ENCODE assay signal across 1 cellular context in the genomic region with DNA sequence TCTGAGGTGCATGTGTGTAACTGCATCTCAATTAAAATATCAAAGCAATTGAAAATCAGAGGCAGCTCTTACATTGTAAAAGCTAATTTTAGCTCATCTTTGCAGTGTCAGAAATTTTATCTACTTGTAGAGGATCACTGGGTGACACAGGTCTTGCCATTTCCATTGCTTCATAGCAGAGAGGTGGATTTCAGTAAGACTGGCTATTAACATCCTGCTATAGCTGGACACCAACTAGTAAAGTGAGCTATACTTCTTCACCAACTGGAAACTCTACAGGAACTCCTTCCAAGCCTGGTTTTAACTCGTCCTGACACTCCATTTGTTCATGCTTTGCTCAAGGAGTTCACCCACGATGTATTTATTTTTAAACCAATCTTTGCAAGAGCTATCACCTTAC.
TF ChIP-seq lines count a peak whose summit lies in the region.

No MANE protein-coding gene starts in this region.

TF ChIP-seq in WTC11, 78 proteins besides CTCF, POLR2A, EP300 and RAD21 (continued from another document):
- TF ChIP-seq, protein P1, sequence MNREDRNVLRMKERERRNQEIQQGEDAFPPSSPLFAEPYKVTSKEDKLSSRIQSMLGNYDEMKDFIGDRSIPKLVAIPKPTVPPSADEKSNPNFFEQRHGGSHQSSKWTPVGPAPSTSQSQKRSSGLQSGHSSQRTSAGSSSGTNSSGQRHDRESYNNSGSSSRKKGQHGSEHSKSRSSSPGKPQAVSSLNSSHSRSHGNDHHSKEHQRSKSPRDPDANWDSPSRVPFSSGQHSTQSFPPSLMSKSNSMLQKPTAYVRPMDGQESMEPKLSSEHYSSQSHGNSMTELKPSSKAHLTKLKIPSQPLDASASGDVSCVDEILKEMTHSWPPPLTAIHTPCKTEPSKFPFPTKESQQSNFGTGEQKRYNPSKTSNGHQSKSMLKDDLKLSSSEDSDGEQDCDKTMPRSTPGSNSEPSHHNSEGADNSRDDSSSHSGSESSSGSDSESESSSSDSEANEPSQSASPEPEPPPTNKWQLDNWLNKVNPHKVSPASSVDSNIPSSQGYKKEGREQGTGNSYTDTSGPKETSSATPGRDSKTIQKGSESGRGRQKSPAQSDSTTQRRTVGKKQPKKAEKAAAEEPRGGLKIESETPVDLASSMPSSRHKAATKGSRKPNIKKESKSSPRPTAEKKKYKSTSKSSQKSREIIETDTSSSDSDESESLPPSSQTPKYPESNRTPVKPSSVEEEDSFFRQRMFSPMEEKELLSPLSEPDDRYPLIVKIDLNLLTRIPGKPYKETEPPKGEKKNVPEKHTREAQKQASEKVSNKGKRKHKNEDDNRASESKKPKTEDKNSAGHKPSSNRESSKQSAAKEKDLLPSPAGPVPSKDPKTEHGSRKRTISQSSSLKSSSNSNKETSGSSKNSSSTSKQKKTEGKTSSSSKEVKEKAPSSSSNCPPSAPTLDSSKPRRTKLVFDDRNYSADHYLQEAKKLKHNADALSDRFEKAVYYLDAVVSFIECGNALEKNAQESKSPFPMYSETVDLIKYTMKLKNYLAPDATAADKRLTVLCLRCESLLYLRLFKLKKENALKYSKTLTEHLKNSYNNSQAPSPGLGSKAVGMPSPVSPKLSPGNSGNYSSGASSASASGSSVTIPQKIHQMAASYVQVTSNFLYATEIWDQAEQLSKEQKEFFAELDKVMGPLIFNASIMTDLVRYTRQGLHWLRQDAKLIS (CRISPR knock-in tag; IDR thresholded peaks at IDR 0.05; ENCODE audit: borderline replicate concordance): no peak
- TF ChIP-seq ZNF317 (CRISPR knock-in tag; IDR thresholded peaks at IDR 0.05; ENCODE audit: borderline replicate concordance, low read depth): no peak
- no peak for TF ChIP-seq MYBL2 (CRISPR knock-in tag; IDR thresholded peaks at IDR 0.05)
- TF ChIP-seq ZNF423 (CRISPR knock-in tag; IDR thresholded peaks at IDR 0.05): no peak
- TF ChIP-seq, protein P2, sequence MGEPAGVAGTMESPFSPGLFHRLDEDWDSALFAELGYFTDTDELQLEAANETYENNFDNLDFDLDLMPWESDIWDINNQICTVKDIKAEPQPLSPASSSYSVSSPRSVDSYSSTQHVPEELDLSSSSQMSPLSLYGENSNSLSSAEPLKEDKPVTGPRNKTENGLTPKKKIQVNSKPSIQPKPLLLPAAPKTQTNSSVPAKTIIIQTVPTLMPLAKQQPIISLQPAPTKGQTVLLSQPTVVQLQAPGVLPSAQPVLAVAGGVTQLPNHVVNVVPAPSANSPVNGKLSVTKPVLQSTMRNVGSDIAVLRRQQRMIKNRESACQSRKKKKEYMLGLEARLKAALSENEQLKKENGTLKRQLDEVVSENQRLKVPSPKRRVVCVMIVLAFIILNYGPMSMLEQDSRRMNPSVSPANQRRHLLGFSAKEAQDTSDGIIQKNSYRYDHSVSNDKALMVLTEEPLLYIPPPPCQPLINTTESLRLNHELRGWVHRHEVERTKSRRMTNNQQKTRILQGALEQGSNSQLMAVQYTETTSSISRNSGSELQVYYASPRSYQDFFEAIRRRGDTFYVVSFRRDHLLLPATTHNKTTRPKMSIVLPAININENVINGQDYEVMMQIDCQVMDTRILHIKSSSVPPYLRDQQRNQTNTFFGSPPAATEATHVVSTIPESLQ (CRISPR knock-in tag; IDR thresholded peaks at IDR 0.05): no peak
- TF ChIP-seq, protein P3, sequence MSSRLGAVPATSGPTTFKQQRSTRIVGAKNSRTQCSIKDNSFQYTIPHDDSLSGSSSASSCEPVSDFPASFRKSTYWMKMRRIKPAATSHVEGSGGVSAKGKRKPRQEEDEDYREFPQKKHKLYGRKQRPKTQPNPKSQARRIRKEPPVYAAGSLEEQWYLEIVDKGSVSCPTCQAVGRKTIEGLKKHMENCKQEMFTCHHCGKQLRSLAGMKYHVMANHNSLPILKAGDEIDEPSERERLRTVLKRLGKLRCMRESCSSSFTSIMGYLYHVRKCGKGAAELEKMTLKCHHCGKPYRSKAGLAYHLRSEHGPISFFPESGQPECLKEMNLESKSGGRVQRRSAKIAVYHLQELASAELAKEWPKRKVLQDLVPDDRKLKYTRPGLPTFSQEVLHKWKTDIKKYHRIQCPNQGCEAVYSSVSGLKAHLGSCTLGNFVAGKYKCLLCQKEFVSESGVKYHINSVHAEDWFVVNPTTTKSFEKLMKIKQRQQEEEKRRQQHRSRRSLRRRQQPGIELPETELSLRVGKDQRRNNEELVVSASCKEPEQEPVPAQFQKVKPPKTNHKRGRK (CRISPR knock-in tag; IDR thresholded peaks at IDR 0.05; ENCODE audit: borderline replicate concordance): no peak
- TF ChIP-seq NR1H2 (CRISPR knock-in tag; IDR thresholded peaks at IDR 0.05): no peak
- no peak for TF ChIP-seq FOXK1 (CRISPR knock-in tag; IDR thresholded peaks at IDR 0.05)
- no peak for TF ChIP-seq GABPB1 (CRISPR knock-in tag; IDR thresholded peaks at IDR 0.05)
- TF ChIP-seq, protein P4, sequence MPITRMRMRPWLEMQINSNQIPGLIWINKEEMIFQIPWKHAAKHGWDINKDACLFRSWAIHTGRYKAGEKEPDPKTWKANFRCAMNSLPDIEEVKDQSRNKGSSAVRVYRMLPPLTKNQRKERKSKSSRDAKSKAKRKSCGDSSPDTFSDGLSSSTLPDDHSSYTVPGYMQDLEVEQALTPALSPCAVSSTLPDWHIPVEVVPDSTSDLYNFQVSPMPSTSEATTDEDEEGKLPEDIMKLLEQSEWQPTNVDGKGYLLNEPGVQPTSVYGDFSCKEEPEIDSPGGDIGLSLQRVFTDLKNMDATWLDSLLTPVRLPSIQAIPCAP (CRISPR knock-in tag; IDR thresholded peaks at IDR 0.05): no peak
- TF ChIP-seq ZNF671 (CRISPR knock-in tag; IDR thresholded peaks at IDR 0.05): no peak
- no peak for TF ChIP-seq ZNF219 (CRISPR knock-in tag; IDR thresholded peaks at IDR 0.05; ENCODE audit: borderline replicate concordance)
